ENCODE assay signal across 7 cellular contexts in the genomic region with DNA sequence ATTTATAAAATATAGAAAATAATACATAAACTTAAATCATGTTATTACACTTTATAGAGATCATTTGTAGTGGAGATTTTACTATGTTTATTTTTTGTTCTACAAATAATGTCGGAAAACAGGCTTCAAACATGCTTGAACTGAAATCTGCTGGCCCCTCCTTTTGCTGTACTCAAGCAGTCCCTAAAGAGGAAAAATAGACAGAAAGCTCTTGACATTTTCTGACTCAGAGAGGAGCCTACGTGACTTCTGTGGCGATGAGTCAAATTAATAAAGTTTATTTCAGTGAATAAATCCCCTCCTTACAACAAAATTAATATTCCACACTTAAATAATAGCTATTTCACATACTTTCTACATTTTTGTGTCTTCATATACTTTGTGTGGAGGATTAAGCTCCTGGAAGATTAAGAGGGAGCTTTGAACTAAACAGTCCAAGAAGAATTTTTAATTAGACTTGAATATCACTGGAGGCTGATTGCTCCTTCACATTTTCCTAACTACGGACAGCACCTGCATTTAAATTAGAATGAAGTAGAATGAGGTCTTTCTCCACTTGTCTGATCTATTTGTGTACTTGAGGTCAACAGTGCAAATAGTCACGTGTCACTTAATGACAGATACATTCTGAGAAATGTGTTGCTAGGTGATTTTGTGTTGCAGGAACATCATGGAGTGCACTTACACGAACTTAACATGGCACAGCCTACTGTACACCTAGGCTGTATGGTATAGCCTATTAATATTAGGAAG. TPM values are rescaled to one million over a fixed set of nuclear protein-coding genes. Genes with fewer than 3 reads are reported as not detected.
DNase-seq lines count a peak whose midpoint lies in the region; ATAC-seq, FAIRE-seq and TF ChIP-seq lines count a peak whose summit lies in the region.

No MANE protein-coding gene starts in this region.

- no peaks in the 10 kb centered on the region for H4K20me1 ChIP-seq in astrocyte (ENCODE audit: insufficient read depth, low read length)

- peaks cover 10% of the 10 kb centered on the region for H3K4me1 Mint-ChIP-seq in astrocyte (ENCODE audit: low read depth, unreplicated experiment)
- no peaks in the 10 kb centered on the region for H3K4me1 Mint-ChIP-seq in CD4-positive, alpha-beta T cell (ENCODE audit: low read depth)

- CTCF ChIA-PET in CD4-positive, alpha-beta T cell (lab: Charles Lee), result no interaction called here

- H3K27me3 Mint-ChIP-seq in astrocyte (ENCODE audit: low read depth, unreplicated experiment), result peaks cover 9% of the 10 kb centered on the region
- H3K27me3 Mint-ChIP-seq in CD4-positive, alpha-beta T cell, result peaks cover 5% of the 10 kb centered on the region

- DNase-seq in GM20000 (ENCODE audit: low spot score) (peak; percentile 40), NCI-H1105 treated with DMSO at 0.1 percent for 48 hours (lab: John Stamatoyannopoulos, UW) (peak; percentile 99), astrocyte (ENCODE audit: low read depth) (no peak), SKM-1 treated with dmso at 0.1 percent for 144 hours (lab: John Stamatoyannopoulos, UW; ENCODE audit: unreplicated experiment) (no peak)
- no peak for DNase-seq in stimulated activated naive CD8-positive, alpha-beta T cell treated with anti-CD3 and anti-CD28 coated beads, Interleukin-15, Interleukin-2, amounts not matched to agents 100 U/mL and 50 U/mL, for 24 hours
- no peak for DNase-seq in NK-92 treated with Interleukin-12 subunit alpha and Interleukin-12 subunit beta, amount 100 ng/mL, for 24 hours (lab: John Stamatoyannopoulos, UW)
- DNase-seq in CD4-positive, alpha-beta T cell, result no peak

- no peaks in the 10 kb centered on the region for H3K36me3 Mint-ChIP-seq in astrocyte (ENCODE audit: low read depth, unreplicated experiment)
- no peaks in the 10 kb centered on the region for H3K36me3 Mint-ChIP-seq in CD4-positive, alpha-beta T cell (ENCODE audit: low read depth)

- intact Hi-C loops in CD4-positive, alpha-beta T cell (cut with DNase I, micrococcal nuclease), result no loop called here

- no peaks in the 10 kb centered on the region for H3K79me2 ChIP-seq in astrocyte (ENCODE audit: insufficient read depth, low read length)

- no peak overlapping the region for H3K4me2 ChIP-seq in astrocyte (ENCODE audit: low read length)

- no peaks in the 10 kb centered on the region for H3K9me3 ChIP-seq in astrocyte (ENCODE audit: insufficient read depth, low read depth, low read length)
- H3K9me3 ChIP-seq in CD4-positive, alpha-beta T cell (ENCODE audit: control insufficient read depth, low read length), result no peaks in the 10 kb centered on the region

- no peak overlapping the region for H3K27ac ChIP-seq in astrocyte (ENCODE audit: low read depth, low read length)
- H3K27ac ChIP-seq in CD4-positive, alpha-beta T cell (ENCODE audit: low read depth, low read length), result no peak overlapping the region

- no peak overlapping the region for H3K4me3 Mint-ChIP-seq in astrocyte (ENCODE audit: unreplicated experiment)
- no peak overlapping the region for H3K4me3 Mint-ChIP-seq in CD4-positive, alpha-beta T cell

- H3K4me1 ChIP-seq in astrocyte (ENCODE audit: insufficient read depth, low read length), result no peaks in the 10 kb centered on the region

- H3K4me3 ChIP-seq in astrocyte (ENCODE audit: insufficient read depth, low read depth, low read length), result no peak overlapping the region

- no peak for FAIRE-seq in astrocyte (lab: Jason Lieb, UNC)

- H3K9ac ChIP-seq in astrocyte (ENCODE audit: low read length), result no peak overlapping the region

- ATAC-seq in stimulated activated naive CD8-positive, alpha-beta T cell treated with anti-CD3 and anti-CD28 coated beads, Interleukin-15, Interleukin-2, amounts not matched to agents 100 U/mL and 50 U/mL, for 24 hours, result peak; percentile 50
- no peak for ATAC-seq in CD4-positive, alpha-beta T cell (ENCODE audit: poor library complexity)

- H2AFZ ChIP-seq in astrocyte (ENCODE audit: low read depth, low read length), result no peak overlapping the region

- peaks cover 4% of the 10 kb centered on the region for H3K27me3 ChIP-seq in astrocyte (ENCODE audit: insufficient read depth, low read length)
- no peaks in the 10 kb centered on the region for H3K27me3 ChIP-seq in CD4-positive, alpha-beta T cell (ENCODE audit: control insufficient read depth, insufficient read depth, low read length)

- TF ChIP-seq CTCF in GM20000 (IDR thresholded peaks at IDR 0.05; ENCODE audit: extremely low read depth, missing control alignments), result no peak
- TF ChIP-seq CTCF in astrocyte (IDR thresholded peaks at IDR 0.05; ENCODE audit: insufficient read depth, low read depth, low read length), result no peak
- no peak for TF ChIP-seq CTCF in CD4-positive, alpha-beta T cell (IDR thresholded peaks at IDR 0.05)

- H3K9me3 Mint-ChIP-seq in astrocyte (ENCODE audit: unreplicated experiment), result peaks cover 2% of the 10 kb centered on the region
- H3K9me3 Mint-ChIP-seq in CD4-positive, alpha-beta T cell, result no peaks in the 10 kb centered on the region

- H3K27ac Mint-ChIP-seq in astrocyte (ENCODE audit: unreplicated experiment), result peak overlapping the region; percentile 58
- no peak overlapping the region for H3K27ac Mint-ChIP-seq in CD4-positive, alpha-beta T cell

- H3K36me3 ChIP-seq in astrocyte (ENCODE audit: insufficient read depth, low read length), result no peaks in the 10 kb centered on the region

- POLR2A ChIA-PET in CD4-positive, alpha-beta T cell (lab: Charles Lee), result no interaction called here

RNA-seq across cellular contexts. Expression of a gene that starts 1.7 kb away (rescaled TPM):
- total RNA-seq in astrocyte, result 0.20 and 0.58 TPM in 2 replicates
- 1 to 10 TPM; 1.8 to 2.8 TPM for total RNA-seq in CD4-positive, alpha-beta T cell

RNA-seq across cellular contexts. Expression of a gene that starts 47.2 kb away (rescaled TPM):
- total RNA-seq in astrocyte, result not detected in 2 replicates
- total RNA-seq in CD4-positive, alpha-beta T cell, result not detected

Comparison
In these comparisons a context has a peak if more than half of its experiments do, and no peak if none do; other contexts are left out.
1. DNase-seq: peak in GM20000 (single experiment) and NCI-H1105 treated with DMSO at 0.1 percent for 48 hours (single experiment); none in astrocyte (single experiment), stimulated activated naive CD8-positive, alpha-beta T cell treated with anti-CD3 and anti-CD28 coated beads, Interleukin-15, Interleukin-2, amounts not matched to agents 100 U/mL and 50 U/mL, for 24 hours (single experiment), NK-92 treated with Interleukin-12 subunit alpha and Interleukin-12 subunit beta, amount 100 ng/mL, for 24 hours (single experiment), SKM-1 treated with dmso at 0.1 percent for 144 hours (single experiment) and CD4-positive, alpha-beta T cell (0 of 10).